8 cellular contexts compared by ENCODE assay signal in genomic region chr14:92513966-92514843, GRCh38. TPM values are rescaled to one million over a fixed set of nuclear protein-coding genes. Genes with fewer than 3 reads are reported as not detected.
A peak's percentile ranks its signal among the peaks of the same experiment; 100 is the strongest.
DNase-seq lines count a peak whose midpoint lies in the region; ATAC-seq and TF ChIP-seq lines count a peak whose summit lies in the region.

No MANE protein-coding gene starts in this region.

- peak; percentile 46 for DNase-seq in Daoy (ENCODE audit: low read depth)
- peak; percentile 38 to 44 for DNase-seq in activated CD4-positive, alpha-beta T cell treated with anti-CD3 and anti-CD28 coated beads for 4 hours
- DNase-seq in epithelial cell of prostate (ENCODE audit: low read depth, low spot score), result no peak
- peak; percentile 76 for DNase-seq in upper lobe of right lung
- no peak for DNase-seq in SW480 (ENCODE audit: low spot score)
- DNase-seq in COR-L47 (lab: John Stamatoyannopoulos, UW), result no peak

- H3K27me3 ChIP-seq in muscle layer of duodenum (ENCODE audit: low read depth, low read length) (no peaks in the 10 kb centered on the region), upper lobe of right lung (no peaks in the 10 kb centered on the region)

- H3K27ac ChIP-seq in epithelial cell of prostate, result peak overlapping the region; percentile 99
- H3K27ac ChIP-seq in muscle layer of duodenum (ENCODE audit: low read length), result peak overlapping the region; percentile 56
- peak overlapping the region; percentile 94 for H3K27ac ChIP-seq in upper lobe of right lung

- no peaks in the 10 kb centered on the region for H3K9me3 ChIP-seq in muscle layer of duodenum (ENCODE audit: control insufficient read depth in 1 of 2, low read length in 2 of 2)
- H3K9me3 ChIP-seq in upper lobe of right lung, result no peaks in the 10 kb centered on the region

- H3K4me1 ChIP-seq in muscle layer of duodenum (ENCODE audit: control insufficient read depth in 1 of 2, insufficient read depth in 2 of 2, low read length in 2 of 2), result peaks cover 0 to 29% of the 10 kb centered on the region in 2 donors
- H3K4me1 ChIP-seq in upper lobe of right lung, result peaks cover 42% of the 10 kb centered on the region

- ATAC-seq in HG02642 (IDR thresholded peaks at IDR 0.05; ENCODE audit: poor library complexity, unreplicated experiment) (peak; percentile 41), upper lobe of right lung (peak; percentile 45)

- no peak for TF ChIP-seq CTCF in upper lobe of right lung (IDR thresholded peaks at IDR 0.05)

- H3K4me3 ChIP-seq in muscle layer of duodenum (ENCODE audit: low read depth in 1 of 2, low read length in 2 of 2), result peak overlapping the region; percentile 61 to 90
- peak overlapping the region; percentile 81 for H3K4me3 ChIP-seq in upper lobe of right lung

- intact Hi-C loops in upper lobe of right lung (cut with DNase I), result no loop called here

- H3K36me3 ChIP-seq in muscle layer of duodenum (ENCODE audit: control insufficient read depth in 1 of 2, insufficient read depth in 2 of 2, low read length in 2 of 2), result no peaks in the 10 kb centered on the region
- no peaks in the 10 kb centered on the region for H3K36me3 ChIP-seq in upper lobe of right lung

RNA-seq across cellular contexts. Expression of gene RIN3, which starts 0.6 kb away (rescaled TPM):
- total RNA-seq in Daoy (2014; rRNA removed; shearing (Covaris generic)), result 0.86 and 1.8 TPM in 2 replicates
- total RNA-seq in upper lobe of right lung, result 56.0 TPM

Comparison
In these comparisons a context has a peak if more than half of its experiments do, and no peak if none do; other contexts are left out.
1. DNase-seq: peak in Daoy (single experiment), activated CD4-positive, alpha-beta T cell treated with anti-CD3 and anti-CD28 coated beads for 4 hours (2 of 2) and upper lobe of right lung (single experiment); none in epithelial cell of prostate (single experiment), SW480 (single experiment) and COR-L47 (single experiment).
2. RNA of gene RIN3, which starts 0.6 kb away (total RNA-seq): 56.0 TPM in upper lobe of right lung (single experiment); 0.86 to 1.8 TPM in Daoy; every median in the first group is over 10 times any median in the second.
3. Peak in every context shown above with its lines, with median percentiles within 50 percentile points of each other: H3K27ac ChIP-seq.